ENCODE assay signal across 1 cellular context in genomic region chr10:9311702-9312499, GRCh38.
TF ChIP-seq lines count a peak whose summit lies in the region.

No MANE protein-coding gene starts in this region.

TF ChIP-seq in GM23338, 12 proteins besides CTCF, POLR2A, EP300 and RAD21 (continued from another document):
- TF ChIP-seq ZNF331 (CRISPR knock-in tag; IDR thresholded peaks at IDR 0.05; ENCODE audit: low read depth): no peak
